ENCODE assay signal across 19 cellular contexts in the genomic region with DNA sequence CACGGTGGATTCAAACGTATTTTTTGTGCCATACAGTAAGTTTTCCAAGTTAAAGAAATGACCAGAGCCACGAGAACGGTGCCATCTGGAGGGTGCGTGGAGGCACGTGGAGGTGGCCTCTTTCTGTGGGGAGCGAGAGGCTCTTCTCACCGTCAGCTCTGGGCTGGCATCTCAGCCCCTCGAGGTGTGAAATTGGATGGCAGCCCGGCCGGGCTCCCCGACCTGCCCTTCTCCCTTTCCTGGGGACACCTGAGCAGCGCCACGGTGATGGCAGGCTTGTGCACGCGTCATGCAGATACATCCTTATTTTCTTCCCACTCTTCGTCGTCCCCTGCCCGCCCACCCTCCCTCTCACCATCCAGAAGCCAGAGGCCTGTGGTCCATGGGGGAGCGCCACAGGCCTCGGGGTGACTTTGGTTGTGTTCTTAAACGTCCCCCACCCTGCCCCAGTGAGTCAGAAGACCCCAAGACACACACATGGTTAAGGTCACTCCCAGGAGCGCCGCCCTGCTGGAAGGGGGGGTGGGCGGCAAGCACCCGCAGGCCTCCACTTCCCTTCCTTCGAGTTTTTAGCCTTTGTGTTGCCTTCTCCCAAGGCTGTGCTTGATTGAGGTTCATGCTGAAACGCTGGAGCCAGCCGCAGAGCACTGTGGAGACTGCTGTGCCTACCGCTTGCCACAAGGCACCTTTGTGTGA.
A peak's percentile ranks its signal among the peaks of the same experiment; 100 is the strongest.
DNase-seq lines count a peak whose midpoint lies in the region; ATAC-seq, FAIRE-seq and TF ChIP-seq lines count a peak whose summit lies in the region.
"Had no signal": no experiment of that assay in that cellular context is flagged by ENCODE, and none has a peak within 500 bp of the region (broad histone marks: within the 10 kb centered on the region; RNA-seq: fewer than 3 reads in every experiment).

No MANE protein-coding gene starts in this region.

- TF ChIP-seq EP300 in SK-N-SH (IDR thresholded peaks at IDR 0.05; ENCODE audit: borderline replicate concordance in 1 of 2, low read depth in 1 of 2, low read length in 1 of 2) = no peak
- TF ChIP-seq EP300 in H1 (IDR thresholded peaks at IDR 0.05; ENCODE audit: borderline replicate concordance in 1 of 2, low read depth in 2 of 2, low read length in 2 of 2) = no peak

- H4K8ac ChIP-seq in H1 (ENCODE audit: extremely low read depth, insufficient read depth, low read length) = no peak overlapping the region

- CTCF ChIA-PET in SK-N-SH (lab: Yijun Ruan, JAX) = interaction anchor here (0.7 to 3.6 kb wide), 2 partner anchors 37 to 282 kb away, joined by 3 to 25 read pairs; no protein-coding TSS in a partner anchor
- CTCF ChIA-PET in H1 (lab: Charles Lee; ENCODE audit: partially characterized antibody) = interaction anchor here (0.7 to 4.3 kb wide), 2 partner anchors 13 to 73 kb away, joined by 3 to 13 read pairs; no protein-coding TSS in a partner anchor

- H3K27ac ChIP-seq in SK-N-SH (ENCODE audit: low read depth in 2 of 2, low read length in 1 of 2) (no peak overlapping the region; a peak in 1 of 4 replicates), OCI-LY1 (ENCODE audit: low read depth, low read length, poor library complexity, severe bottlenecking) (peak overlapping the region; percentile 16), H1 (ENCODE audit: low read depth, low read length) (no peak overlapping the region), spleen (no peak overlapping the region)
- H3K27ac ChIP-seq: dorsolateral prefrontal cortex, gastrocnemius medialis, SK-N-MC had no signal

- H3K9ac ChIP-seq in SK-N-SH (no peak overlapping the region), OCI-LY1 (ENCODE audit: low read length) (no peak overlapping the region), H1 (replicated peaks in 1 of 4; ENCODE audit: extremely low read depth in 1 of 4, low read depth in 3 of 4, low read length in 3 of 4) (no peak overlapping the region)

- TF ChIP-seq CTCF in SK-N-SH (IDR thresholded peaks at IDR 0.05) = peak; percentile 29
- TF ChIP-seq CTCF in OCI-LY1 (IDR thresholded peaks at IDR 0.05; ENCODE audit: low read length) = peak; percentile 38
- TF ChIP-seq CTCF in H1 (IDR thresholded peaks at IDR 0.05; ENCODE audit: control extremely low read depth in 1 of 3, insufficient read depth in 1 of 3, low read depth in 1 of 3, low read length in 3 of 3) = peak; percentile 14 to 49 (median 42); a peak in 3 of 4 replicates
- no peak for TF ChIP-seq CTCF in spleen (IDR thresholded peaks at IDR 0.05 in 8 of 11, conservative IDR thresholded peaks at IDR 0.05 in 3 of 11)

- H3K36me3 ChIP-seq in SK-N-SH (replicated peaks in 1 of 2; ENCODE audit: control insufficient read depth in 1 of 2, insufficient read depth in 2 of 2, low read length in 1 of 2) (peaks cover 0 to 8% of the 10 kb centered on the region in 2 experiments), OCI-LY1 (ENCODE audit: insufficient read depth, low read length) (peaks cover 16% of the 10 kb centered on the region), H1 (ENCODE audit: control insufficient read depth in 2 of 4, insufficient read depth in 4 of 4, low read length in 3 of 4) (peaks cover 0 to 3% (median 0%) of the 10 kb centered on the region in 4 experiments; a peak in 1 of 8 replicates), spleen (peaks cover 0 to 92% (median 30%) of the 10 kb centered on the region in 6 donors)
- H3K36me3 ChIP-seq: gastrocnemius medialis had no signal

- H3K27me3 ChIP-seq in SK-N-SH (ENCODE audit: insufficient read depth) (no peaks in the 10 kb centered on the region), OCI-LY1 (ENCODE audit: insufficient read depth, low read length) (no peaks in the 10 kb centered on the region), H1 (replicated peaks in 1 of 4; ENCODE audit: control insufficient read depth in 3 of 4, extremely low read depth in 1 of 4, insufficient read depth in 3 of 4, low read length in 3 of 4) (no peaks in the 10 kb centered on the region), spleen (replicated peaks in 1 of 7) (no peaks in the 10 kb centered on the region)
- H3K27me3 ChIP-seq: dorsolateral prefrontal cortex, gastrocnemius medialis had no signal

- FAIRE-seq in H1 (lab: Jason Lieb, UNC) = no peak
- FAIRE-seq: urothelium cell line had no signal

- POLR2A ChIA-PET in SK-N-SH (lab: Yijun Ruan, JAX) (no interaction called here), H1 (lab: Charles Lee; ENCODE audit: partially characterized antibody) (no interaction called here)

- H3K9me2 ChIP-seq in SK-N-SH (no peaks in the 10 kb centered on the region), OCI-LY1 (ENCODE audit: low read depth, low read length) (no peaks in the 10 kb centered on the region)

- no peak overlapping the region for H3K56ac ChIP-seq in H1 (replicated peaks; ENCODE audit: insufficient read length, low read depth, low read length)

- H2AFZ ChIP-seq in SK-N-SH (ENCODE audit: low read depth) = no peak overlapping the region
- H2AFZ ChIP-seq in OCI-LY1 (ENCODE audit: low read length) = no peak overlapping the region
- H2AFZ ChIP-seq in H1 (ENCODE audit: low read length) = no peak overlapping the region

- TF ChIP-seq RAD21 in SK-N-SH (IDR thresholded peaks at IDR 0.05; ENCODE audit: low read length) (no peak), H1 (IDR thresholded peaks at IDR 0.05 in 1 of 2, conservative IDR thresholded peaks at IDR 0.05 in 1 of 2; ENCODE audit: low read depth in 2 of 2, low read length in 2 of 2) (no peak)

- H4K5ac ChIP-seq in H1 (ENCODE audit: insufficient read length, low read depth, low read length) = no peak overlapping the region

- H4K91ac ChIP-seq in H1 (replicated peaks; ENCODE audit: insufficient read length, low read length) = no peak overlapping the region

- H3K23ac ChIP-seq in H1 (ENCODE audit: insufficient read length) = no peak overlapping the region

- no peak for TF ChIP-seq POLR2A in H1 (IDR thresholded peaks at IDR 0.05; ENCODE audit: control extremely low read depth in 1 of 2, low read depth in 2 of 2, low read length in 2 of 2)
- TF ChIP-seq POLR2A in spleen (IDR thresholded peaks at IDR 0.05) = no peak

- H2AK5ac ChIP-seq in H1 (ENCODE audit: low read depth, low read length) = no peak overlapping the region

- H3K4me1 ChIP-seq in SK-N-SH (ENCODE audit: control insufficient read depth in 1 of 2, insufficient read depth in 2 of 2, low read depth in 1 of 2, low read length in 1 of 2) (peaks cover 0 to 36% of the 10 kb centered on the region in 2 experiments; a peak in 3 of 4 replicates), OCI-LY1 (ENCODE audit: insufficient read depth, low read length, severe bottlenecking) (peaks cover 6% of the 10 kb centered on the region), H1 (replicated peaks in 1 of 4; ENCODE audit: control insufficient read depth in 3 of 4, insufficient read depth in 4 of 4, low read length in 3 of 4) (peaks cover 0 to 8% (median 3%) of the 10 kb centered on the region in 4 experiments; a peak in 3 of 7 replicates), spleen (no peaks in the 10 kb centered on the region)

- no peaks in the 10 kb centered on the region for H3K79me1 ChIP-seq in H1 (ENCODE audit: low read depth, low read length)

- no peak overlapping the region for H3K4me3 ChIP-seq in SK-N-SH (ENCODE audit: low read depth in 2 of 2, low read length in 1 of 2)
- no peak overlapping the region for H3K4me3 ChIP-seq in OCI-LY1 (ENCODE audit: low read depth, low read length, poor library complexity, severe bottlenecking)
- H3K4me3 ChIP-seq in H1 (ENCODE audit: extremely low read depth in 1 of 4, insufficient read depth in 2 of 4, low read depth in 3 of 4, low read length in 4 of 4) = no peak overlapping the region
- no peak overlapping the region for H3K4me3 ChIP-seq in spleen
- H3K4me3 ChIP-seq: dorsolateral prefrontal cortex, gastrocnemius medialis, SK-N-MC had no signal

- H4K20me1 ChIP-seq in SK-N-SH (ENCODE audit: insufficient read depth) = no peaks in the 10 kb centered on the region
- no peaks in the 10 kb centered on the region for H4K20me1 ChIP-seq in OCI-LY1 (ENCODE audit: insufficient read depth, low read length)
- no peaks in the 10 kb centered on the region for H4K20me1 ChIP-seq in H1 (replicated peaks in 1 of 2; ENCODE audit: control insufficient read depth in 1 of 2, insufficient read depth in 2 of 2, low read length in 2 of 2)

- WGBS in SK-N-SH (ENCODE audit: low lambda C conversion rate) = 93% methylated on average over 29 of the region's 30 CpGs
- WGBS in H1 (ENCODE audit: extremely low coverage in 1 of 2, insufficient coverage in 1 of 2, insufficient read length in 1 of 2, insufficient replicate concordance in 2 of 2, low coverage in 1 of 2, low lambda C conversion rate in 2 of 2, missing lambda C conversion rate in 1 of 2), 2 experiments = 90% methylated on average over 20 of the region's 30 CpGs; no CpG with 5 or more reads in 1 of the 2 experiments
- 92 to 96% (median 93%) methylated on average over 29 to 30 of the region's 30 CpGs for WGBS in spleen, 5 donors

- H2BK12ac ChIP-seq in H1 (ENCODE audit: low read depth, low read length) = no peak overlapping the region

- H2BK15ac ChIP-seq in H1 (ENCODE audit: low read length) = no peak overlapping the region

- H3K23me2 ChIP-seq in H1 (ENCODE audit: low read depth, low read length) = no peaks in the 10 kb centered on the region

- H3K79me2 ChIP-seq in SK-N-SH (ENCODE audit: insufficient read depth) (no peaks in the 10 kb centered on the region), OCI-LY1 (ENCODE audit: insufficient read depth, low read length) (no peaks in the 10 kb centered on the region), H1 (ENCODE audit: control insufficient read depth in 1 of 2, insufficient read depth in 2 of 2, low read length in 2 of 2) (no peaks in the 10 kb centered on the region)

- peak overlapping the region; percentile 34; the same call in 1 of the 2 replicates for H2BK20ac ChIP-seq in H1 (ENCODE audit: low read length)

- no peak overlapping the region for H3K4ac ChIP-seq in H1 (replicated peaks; ENCODE audit: insufficient read length, low read depth, low read length)

- no peak overlapping the region for H3K14ac ChIP-seq in H1 (ENCODE audit: insufficient read length)

- no peak overlapping the region for H2BK120ac ChIP-seq in H1 (replicated peaks; ENCODE audit: low read depth, low read length)

- no peak overlapping the region for H3K18ac ChIP-seq in H1 (ENCODE audit: extremely low read depth, low read length)

- H3F3A ChIP-seq in SK-N-SH (replicated peaks; ENCODE audit: insufficient read depth) = no peaks in the 10 kb centered on the region
- no peaks in the 10 kb centered on the region for H3F3A ChIP-seq in OCI-LY1 (ENCODE audit: insufficient read depth, low read length)

- intact Hi-C loops in spleen (cut with DNase I; ENCODE audit: low total_unique reads) = no loop called here

- H3K4me2 ChIP-seq in SK-N-SH (no peak overlapping the region), OCI-LY1 (ENCODE audit: low read length) (no peak overlapping the region), H1 (ENCODE audit: insufficient read depth in 1 of 2, low read depth in 2 of 2, low read length in 2 of 2) (no peak overlapping the region)

- H3K9me3 ChIP-seq in SK-N-SH (no peaks in the 10 kb centered on the region), OCI-LY1 (ENCODE audit: low read length) (no peaks in the 10 kb centered on the region), H1 (ENCODE audit: insufficient read depth in 2 of 2, low read depth in 1 of 2, low read length in 1 of 2) (no peaks in the 10 kb centered on the region), spleen (no peaks in the 10 kb centered on the region)
- H3K9me3 ChIP-seq: gastrocnemius medialis had no signal

- no peak for ATAC-seq in SK-N-SH treated with all-trans-retinoic acid at 6 μM for 48 hours
- ATAC-seq: activated CD4-positive, alpha-beta T cell treated with anti-CD3 and anti-CD28 coated beads for 36 hours; gastrocnemius medialis had no signal

- H2BK5ac ChIP-seq in H1 (ENCODE audit: low read depth, low read length) = no peak overlapping the region

- DNase-seq in SK-N-SH (no peak), H1 (ENCODE audit: low read depth in 1 of 2, low spot score in 2 of 2) (no peak), spleen (peak; percentile 47), NCI-H748 (lab: John Stamatoyannopoulos, UW; ENCODE audit: unreplicated experiment) (no peak), NCI-H2029 treated with DMSO at 0.1 percent for 48 hours (lab: John Stamatoyannopoulos, UW) (no peak), DMS153 treated with DMSO at 0.1 percent for 48 hours (lab: John Stamatoyannopoulos, UW; ENCODE audit: unreplicated experiment) (no peak)
- DNase-seq: 8988T; activated CD4-positive, alpha-beta T cell treated with anti-CD3 and anti-CD28 coated beads for 36 hours; erythroblast; gastrocnemius medialis; NCI-H1105 treated with DMSO at 0.1 percent for 48 hours; NCI-H69; stimulated activated CD8-positive, alpha-beta memory T cell treated with anti-CD3 and anti-CD28 coated beads, Interleukin-4, amount 100 ng/mL, for 48 hours; T1000 had no signal

Comparison
In these comparisons a context has a peak if more than half of its experiments do, and no peak if none do; other contexts are left out.
1. CTCF ChIP-seq: peak in SK-N-SH (single experiment), OCI-LY1 (single experiment) and H1 (3 of 3); none in spleen (0 of 11).